8 cellular contexts compared by ENCODE assay signal in genomic region chr9:113275147-113276131, GRCh38. TPM values are rescaled to one million over a fixed set of nuclear protein-coding genes. Genes with fewer than 3 reads are reported as not detected.
A peak's percentile ranks its signal among the peaks of the same experiment; 100 is the strongest.
DNase-seq lines count a peak whose midpoint lies in the region; ATAC-seq and TF ChIP-seq lines count a peak whose summit lies in the region.

CDC26 (minus strand) TSS chr9:113275572; CDS start chr9:113272507, 3,065 bp downstream.
PRPF4 (plus strand) TSS chr9:113275658; CDS start chr9:113275744, 86 bp downstream.

- peaks cover 13 to 41% (median 31%) of the 10 kb centered on the region in 4 donors for H3K4me1 Mint-ChIP-seq in CD4-positive, CD25-positive, alpha-beta regulatory T cell

- peak within 1 kb of the TSS; percentile 92 for H3K4me3 ChIP-seq in CD4-positive, CD25-positive, alpha-beta regulatory T cell (ENCODE audit: low read depth, low read length)
- H3K4me3 ChIP-seq in duodenal mucosa (ENCODE audit: low read depth in 1 of 2, low read length in 2 of 2) (peak within 1 kb of the TSS; percentile 90 to 93), right lobe of liver (peak within 1 kb of the TSS; percentile 75 to 95 (median 82))

- H3K9ac ChIP-seq in duodenal mucosa (ENCODE audit: low read depth in 1 of 2, low read length in 2 of 2), result peak within 1 kb of the TSS; percentile 94 to 97

- peaks cover 38% of the 10 kb centered on the region for H3K36me3 Mint-ChIP-seq in CD4-positive, CD25-positive, alpha-beta regulatory T cell

- intact Hi-C loops in right lobe of liver (cut with DNase I), result no loop called here

- no peaks in the 10 kb centered on the region for H3K27me3 Mint-ChIP-seq in CD4-positive, CD25-positive, alpha-beta regulatory T cell

- no peak within 1 kb of the TSS for H3K27ac Mint-ChIP-seq in CD4-positive, CD25-positive, alpha-beta regulatory T cell

- H3K27me3 ChIP-seq in CD4-positive, CD25-positive, alpha-beta regulatory T cell (ENCODE audit: control insufficient read depth, insufficient read depth, low read length), result no peaks in the 10 kb centered on the region
- H3K27me3 ChIP-seq in duodenal mucosa (ENCODE audit: control insufficient read depth in 1 of 2, insufficient read depth in 2 of 2, low read length in 2 of 2) (no peaks in the 10 kb centered on the region), right lobe of liver (no peaks in the 10 kb centered on the region)

- DNase-seq in CD4-positive, CD25-positive, alpha-beta regulatory T cell, result peak; percentile 94 to 98 (median 96)
- DNase-seq in NCI-H774 (lab: John Stamatoyannopoulos, UW) (peak; percentile 96), right lobe of liver (peak; percentile 97 to 98 (median 97))
- peak; percentile 94 to 96 for DNase-seq in activated CD4-positive, alpha-beta T cell treated with anti-CD3 and anti-CD28 coated beads, Interleukin-2, amount 50 U/mL, for 4 hours
- DNase-seq in stimulated activated CD4-positive, alpha-beta T cell treated with anti-CD3 and anti-CD28 coated beads, Interleukin-4, amount 100 ng/mL, for 4 hours, result peak; percentile 93 to 95

- H3K4me3 Mint-ChIP-seq in CD4-positive, CD25-positive, alpha-beta regulatory T cell, result no peak within 1 kb of the TSS

- peaks cover 56% of the 10 kb centered on the region for H3K36me3 ChIP-seq in CD4-positive, CD25-positive, alpha-beta regulatory T cell (ENCODE audit: control insufficient read depth, insufficient read depth, low read length)
- H3K36me3 ChIP-seq in duodenal mucosa (ENCODE audit: control insufficient read depth in 1 of 2, insufficient read depth in 2 of 2, low read length in 2 of 2), result peaks cover 17 to 44% of the 10 kb centered on the region in 2 donors
- H3K36me3 ChIP-seq in right lobe of liver, result peaks cover 0 to 50% (median 9%) of the 10 kb centered on the region in 4 donors

- no peak for TF ChIP-seq CTCF in right lobe of liver (IDR thresholded peaks at IDR 0.05)

- peak within 1 kb of the TSS; percentile 95 for H3K27ac ChIP-seq in CD4-positive, CD25-positive, alpha-beta regulatory T cell (ENCODE audit: insufficient read depth, low read length, poor library complexity, severe bottlenecking)
- H3K27ac ChIP-seq in duodenal mucosa (ENCODE audit: low read depth, low read length) (peak within 1 kb of the TSS; percentile 87), right lobe of liver (peak within 1 kb of the TSS; percentile 86 to 95 (median 88))

- peak; percentile 95 for ATAC-seq in CD4-positive, CD25-positive, alpha-beta regulatory T cell (ENCODE audit: low read depth in 2 of 2)
- peak; percentile 99 for ATAC-seq in GM19438 (IDR thresholded peaks at IDR 0.05; ENCODE audit: low read depth, unreplicated experiment)
- ATAC-seq in HG03571 (IDR thresholded peaks at IDR 0.05; ENCODE audit: unreplicated experiment), result peak; percentile 95
- peak; percentile 94 to 97 (median 96) for ATAC-seq in right lobe of liver

- H3K4me1 ChIP-seq in CD4-positive, CD25-positive, alpha-beta regulatory T cell (ENCODE audit: control insufficient read depth, insufficient read depth, low read length, poor library complexity, severe bottlenecking), result peaks cover 30% of the 10 kb centered on the region
- H3K4me1 ChIP-seq in duodenal mucosa (ENCODE audit: control insufficient read depth in 1 of 2, insufficient read depth in 2 of 2, low read length in 2 of 2) (peaks cover 14 to 17% of the 10 kb centered on the region in 2 donors), right lobe of liver (peaks cover 0 to 21% (median 5%) of the 10 kb centered on the region in 4 donors)

- peak; percentile 92 for TF ChIP-seq POLR2A in right lobe of liver (IDR thresholded peaks at IDR 0.05)

- no peaks in the 10 kb centered on the region for H3K9me3 ChIP-seq in CD4-positive, CD25-positive, alpha-beta regulatory T cell (ENCODE audit: control insufficient read depth in 2 of 2, low read length in 2 of 2)
- H3K9me3 ChIP-seq in duodenal mucosa (ENCODE audit: control insufficient read depth in 1 of 2, low read length in 2 of 2) (no peaks in the 10 kb centered on the region), right lobe of liver (no peaks in the 10 kb centered on the region)

- 0% methylated on average over 41 of the region's 63 CpGs for WGBS in right lobe of liver (ENCODE audit: insufficient coverage, low coverage, low lambda C conversion rate, missing lambda C conversion rate)

- H3K9me3 Mint-ChIP-seq in CD4-positive, CD25-positive, alpha-beta regulatory T cell, result no peaks in the 10 kb centered on the region

RNA-seq across cellular contexts. Expression of gene CDC26, which starts in this region (rescaled TPM):
- 26.3 TPM for total RNA-seq in CD4-positive, CD25-positive, alpha-beta regulatory T cell
- polyA plus RNA-seq in CD4-positive, CD25-positive, alpha-beta regulatory T cell, result 100 to 1,000 TPM; 161 to 182 (median 173) TPM
- total RNA-seq in right lobe of liver, result 10 to 100 TPM; 16.0 to 21.7 (median 18.5) TPM

RNA-seq across cellular contexts. Expression of gene PRPF4, which starts in this region (rescaled TPM):
- total RNA-seq in CD4-positive, CD25-positive, alpha-beta regulatory T cell, result 22.9 TPM
- 10 to 100 TPM; 18.4 to 25.7 (median 22.5) TPM for polyA plus RNA-seq in CD4-positive, CD25-positive, alpha-beta regulatory T cell
- 10 to 100 TPM in 3 of 6 experiments, 1 to 10 TPM in 3; 6.9 to 13.0 (median 10.1) TPM for total RNA-seq in right lobe of liver

Comparison
In these comparisons a context has a peak if more than half of its experiments do, and no peak if none do; other contexts are left out.
1. Peak in every context shown above with its lines: DNase-seq, ATAC-seq, H3K4me3 ChIP-seq and H3K27ac ChIP-seq.